Comparison of ENCODE assay signal across 19 cellular contexts in genomic region chr11:70694371-70694770, GRCh38.
"Had no signal": no experiment of that assay in that cellular context is flagged by ENCODE, and none has a peak within 500 bp of the region (broad histone marks: within the 10 kb centered on the region; RNA-seq: fewer than 3 reads in every experiment).

No MANE protein-coding gene starts in this region.

- H3K4me1 Mint-ChIP-seq: activated CD4-positive, alpha-beta T cell treated with anti-CD3 and anti-CD28 coated beads for 36 hours; activated CD8-positive, alpha-beta memory T cell treated with anti-CD3 and anti-CD28 coated beads, Interleukin-2, amount 10 ng/mL, durations not matched to agents 7 days and 5 days; activated naive CD4-positive, alpha-beta T cell treated with anti-CD3 and anti-CD28 coated beads, Interleukin-2, amount 50 U/mL, for 24 hours; stimulated activated memory B cell treated with anti-CD40 and anti-IgM and Interleukin-4, amounts not matched to agents 10 μg/mL and 1 μg/mL and 100 μg/mL, for 72 hours had no signal

- H3K36me3 Mint-ChIP-seq: activated CD4-positive, alpha-beta memory T cell treated with anti-CD3 and anti-CD28 coated beads for 36 hours; activated CD8-positive, alpha-beta memory T cell treated with anti-CD3 and anti-CD28 coated beads, Interleukin-2, amount 10 ng/mL, durations not matched to agents 7 days and 5 days; activated naive CD4-positive, alpha-beta T cell treated with anti-CD3 and anti-CD28 coated beads, Interleukin-2, amount 50 U/mL, for 24 hours; stimulated activated memory B cell treated with anti-CD40 and anti-IgM and Interleukin-4, amounts not matched to agents 10 μg/mL and 1 μg/mL and 100 μg/mL, for 72 hours had no signal

- H3K27me3 Mint-ChIP-seq: activated CD4-positive, alpha-beta memory T cell treated with anti-CD3 and anti-CD28 coated beads for 36 hours; activated CD8-positive, alpha-beta memory T cell treated with anti-CD3 and anti-CD28 coated beads, Interleukin-2, amount 10 ng/mL, durations not matched to agents 7 days and 5 days; activated naive CD4-positive, alpha-beta T cell treated with anti-CD3 and anti-CD28 coated beads, Interleukin-2, amount 50 U/mL, for 24 hours had no signal

- H3K4me3 ChIP-seq: adrenal gland, gastroesophageal sphincter, sigmoid colon, tibial nerve, vagina had no signal

- DNase-seq: activated CD4-positive, alpha-beta memory T cell treated with anti-CD3 and anti-CD28 coated beads for 36 hours; activated CD4-positive, alpha-beta T cell treated with anti-CD3 and anti-CD28 coated beads for 36 hours; activated CD8-positive, alpha-beta memory T cell treated with anti-CD3 and anti-CD28 coated beads, Interleukin-2, amount 10 ng/mL, durations not matched to agents 7 days and 5 days; activated effector memory CD4-positive, alpha-beta T cell treated with Interleukin-2 at 50 U/mL for 16 hours; activated T-cell treated with anti-CD3 and anti-CD28 coated beads, Interleukin-2, amount 50 U/mL, for 24 hours; adrenal gland; cortex of kidney; effector CD8-positive, alpha-beta T cell; left ventricle myocardium superior; mesendoderm; nephron progenitor cell; sigmoid colon; stimulated activated CD4-positive, alpha-beta T cell treated with anti-CD3 and anti-CD28 coated beads, Interleukin-12 subunit alpha, Interleukin-12 subunit beta, amount 100 ng/mL, for 4 hours had no signal

- H3K27ac Mint-ChIP-seq: activated CD4-positive, alpha-beta memory T cell treated with anti-CD3 and anti-CD28 coated beads for 36 hours; activated CD4-positive, alpha-beta T cell treated with anti-CD3 and anti-CD28 coated beads for 36 hours; activated CD8-positive, alpha-beta memory T cell treated with anti-CD3 and anti-CD28 coated beads, Interleukin-2, amount 10 ng/mL, durations not matched to agents 7 days and 5 days; activated naive CD4-positive, alpha-beta T cell treated with anti-CD3 and anti-CD28 coated beads, Interleukin-2, amount 50 U/mL, for 24 hours; activated T-cell treated with anti-CD3 and anti-CD28 coated beads, Interleukin-2, amount 50 U/mL, for 24 hours; nephron progenitor cell; stimulated activated memory B cell treated with anti-CD40 and anti-IgM and Interleukin-4, amounts not matched to agents 10 μg/mL and 1 μg/mL and 100 μg/mL, for 72 hours; T-helper 1 cell treated with Interleukin-12 subunit alpha and Interleukin-12 subunit beta and Interleukin-4 antibody, amounts not matched to agents 30 μg/mL and 1 μg/mL, for 36 hours had no signal

- H3K9me3 Mint-ChIP-seq: activated naive CD4-positive, alpha-beta T cell treated with anti-CD3 and anti-CD28 coated beads, Interleukin-2, amount 50 U/mL, for 24 hours had no signal

- H3K4me3 Mint-ChIP-seq: activated CD4-positive, alpha-beta memory T cell treated with anti-CD3 and anti-CD28 coated beads for 36 hours; activated CD4-positive, alpha-beta T cell treated with anti-CD3 and anti-CD28 coated beads for 36 hours; activated CD8-positive, alpha-beta memory T cell treated with anti-CD3 and anti-CD28 coated beads, Interleukin-2, amount 10 ng/mL, durations not matched to agents 7 days and 5 days; activated naive CD4-positive, alpha-beta T cell treated with anti-CD3 and anti-CD28 coated beads, Interleukin-2, amount 50 U/mL, for 24 hours; activated T-cell treated with anti-CD3 and anti-CD28 coated beads, Interleukin-2, amount 50 U/mL, for 24 hours; nephron progenitor cell; stimulated activated memory B cell treated with anti-CD40 and anti-IgM and Interleukin-4, amounts not matched to agents 10 μg/mL and 1 μg/mL and 100 μg/mL, for 72 hours; T-helper 1 cell treated with Interleukin-12 subunit alpha and Interleukin-12 subunit beta and Interleukin-4 antibody, amounts not matched to agents 30 μg/mL and 1 μg/mL, for 36 hours had no signal

- H3K27ac ChIP-seq: adrenal gland, gastroesophageal sphincter, sigmoid colon, tibial nerve, vagina had no signal

- H3K36me3 ChIP-seq: adrenal gland, sigmoid colon, tibial nerve, vagina had no signal

- H3K4me1 ChIP-seq: adrenal gland, gastroesophageal sphincter, sigmoid colon, tibial nerve, vagina had no signal

- H3K27me3 ChIP-seq: adrenal gland, gastroesophageal sphincter, sigmoid colon, tibial nerve, vagina had no signal

- H3K9me3 ChIP-seq: adrenal gland, sigmoid colon, vagina had no signal
